Comparison of ENCODE assay signal across 9 cellular contexts in genomic region chr9:128249914-128250838, GRCh38. TPM values are rescaled to one million over a fixed set of nuclear protein-coding genes. Genes with fewer than 3 reads are reported as not detected.
DNase-seq lines count a peak whose midpoint lies in the region; ATAC-seq and TF ChIP-seq lines count a peak whose summit lies in the region.
"Had no signal": no experiment of that assay in that cellular context is flagged by ENCODE, and none has a peak within 500 bp of the region (broad histone marks: within the 10 kb centered on the region; RNA-seq: fewer than 3 reads in every experiment).

No MANE protein-coding gene starts in this region.

- DNase-seq in DMS153 (lab: John Stamatoyannopoulos, UW) (peak; percentile 78), activated B cell treated with CpG ODN at 0.5 μM for 24 hours (peak; percentile 99), breast epithelium (ENCODE audit: low spot score in 2 of 2) (peak; percentile 91 to 93), iPS-NIHi11 (ENCODE audit: low spot score) (peak; percentile 97), NCI-H1694 (lab: John Stamatoyannopoulos, UW) (no peak)
- DNase-seq in stimulated activated CD4-positive, alpha-beta T cell treated with anti-CD3 and anti-CD28 coated beads, Interleukin-1b, Interleukin-23, amount 100 ng/mL, for 24 hours (ENCODE audit: low read depth in 4 of 4, low spot score in 1 of 4), result peak; percentile 94 to 99 (median 97)

- H3K4me3 Mint-ChIP-seq in IgD-negative memory B cell (peak overlapping the region; percentile 84 to 94 (median 88)), activated B cell treated with CpG ODN at 0.5 μM for 24 hours (peak overlapping the region; percentile 83)

- H3K4me1 ChIP-seq in breast epithelium, result peaks cover 0 to 4% of the 10 kb centered on the region in 2 donors

- peak; percentile 69 for ATAC-seq in GM21447 (IDR thresholded peaks at IDR 0.05; ENCODE audit: unreplicated experiment)
- ATAC-seq in activated B cell treated with CpG ODN at 0.5 μM for 24 hours (ENCODE audit: low read depth), result peak; percentile 98

- peak overlapping the region in 2 of 3 donors; percentile 71 to 77 for H3K4me3 ChIP-seq in breast epithelium
- H3K4me3 ChIP-seq: SJSA1 had no signal

- H3K27me3 Mint-ChIP-seq in IgD-negative memory B cell, result peaks cover 12% of the 10 kb centered on the region
- peaks cover 1% of the 10 kb centered on the region for H3K27me3 Mint-ChIP-seq in activated B cell treated with CpG ODN at 0.5 μM for 24 hours

- CTCF ChIA-PET in activated B cell treated with CpG ODN at 0.5 μM for 24 hours (lab: Charles Lee), result interaction anchor here (0.7 to 1.7 kb wide), 3 partner anchors 9 to 112 kb away, joined by 3 to 4 read pairs (median 3); partner anchors contain the start of genes GOLGA2 and SWI5

- TF ChIP-seq CTCF in activated B cell treated with CpG ODN at 0.5 μM for 24 hours (IDR thresholded peaks at IDR 0.05) (no peak), breast epithelium (IDR thresholded peaks at IDR 0.05) (no peak)

- no peaks in the 10 kb centered on the region for H3K9me3 ChIP-seq in breast epithelium

- peaks cover 13 to 21% (median 20%) of the 10 kb centered on the region in 3 donors for H3K4me1 Mint-ChIP-seq in IgD-negative memory B cell
- H3K4me1 Mint-ChIP-seq in activated B cell treated with CpG ODN at 0.5 μM for 24 hours, result peaks cover 29% of the 10 kb centered on the region

- H3K36me3 Mint-ChIP-seq in IgD-negative memory B cell, result peaks cover 2% of the 10 kb centered on the region
- H3K36me3 Mint-ChIP-seq in activated B cell treated with CpG ODN at 0.5 μM for 24 hours (ENCODE audit: low read depth), result no peaks in the 10 kb centered on the region

- POLR2A ChIA-PET in activated B cell treated with CpG ODN at 0.5 μM for 24 hours (lab: Charles Lee), result interaction anchor here (0.5 to 1.8 kb wide), 11 partner anchors 9 to 928 kb away, joined by 3 to 29 read pairs (median 4); partner anchors contain the start of genes BBLN, CIZ1, GOLGA2 and IER5L

- H3K36me3 ChIP-seq in breast epithelium, result no peaks in the 10 kb centered on the region
- H3K36me3 ChIP-seq: SJSA1 had no signal

- H3K9me3 Mint-ChIP-seq in IgD-negative memory B cell (no peaks in the 10 kb centered on the region), activated B cell treated with CpG ODN at 0.5 μM for 24 hours (no peaks in the 10 kb centered on the region)

- TF ChIP-seq POLR2A in breast epithelium (IDR thresholded peaks at IDR 0.05), result no peak

- intact Hi-C loops in activated B cell treated with CpG ODN at 0.5 μM for 24 hours (cut with micrococcal nuclease), result loop anchor here (1.0 to 2.0 kb wide), 8 partner anchors 26 to 206 kb away; partner anchors contain the start of genes BBLN, COQ4, DNM1 and GOLGA2
- intact Hi-C loops in breast epithelium (cut with DNase I; ENCODE audit: low total_unique reads), result no loop called here

- H3K27ac Mint-ChIP-seq in IgD-negative memory B cell, result peak overlapping the region; percentile 76 to 94 (median 89)
- H3K27ac Mint-ChIP-seq in activated B cell treated with CpG ODN at 0.5 μM for 24 hours, result peak overlapping the region; percentile 79

- H3K27ac ChIP-seq in breast epithelium, result peak overlapping the region; percentile 57 to 70
- H3K27ac ChIP-seq: SJSA1 had no signal

- H3K27me3 ChIP-seq in breast epithelium, result no peaks in the 10 kb centered on the region
- H3K27me3 ChIP-seq: SJSA1 had no signal

RNA-seq across cellular contexts. Expression of gene GOLGA2, which starts 25.6 kb away (rescaled TPM):
- polyA plus RNA-seq in IgD-negative memory B cell, result 10.3 TPM
- total RNA-seq in activated B cell treated with CpG ODN at 0.5 μM for 24 hours, result 46.0 and 53.5 TPM in 2 replicates
- total RNA-seq in breast epithelium, result 100 to 1,000 TPM in 1 of 3 donors, 10 to 100 TPM in 2; 87.7 to 121 (median 97.5) TPM

RNA-seq across cellular contexts. Expression of gene SWI5, which starts 25.9 kb away (rescaled TPM):
- 25.4 TPM for polyA plus RNA-seq in IgD-negative memory B cell
- total RNA-seq in activated B cell treated with CpG ODN at 0.5 μM for 24 hours (7.2 and 10.4 TPM in 2 replicates), breast epithelium (10 to 100 TPM; 25.8 to 39.7 (median 31.4) TPM)

RNA-seq across cellular contexts. Expression of gene DNM1, which starts 47.0 kb away (rescaled TPM):
- 0.18 TPM for polyA plus RNA-seq in IgD-negative memory B cell
- total RNA-seq in activated B cell treated with CpG ODN at 0.5 μM for 24 hours (0.81 and 0.86 TPM in 2 replicates), breast epithelium (10 to 100 TPM; 11.3 to 36.0 (median 12.5) TPM)

RNA-seq across cellular contexts. Expression of gene CIZ1, which starts 58.8 kb away (rescaled TPM):
- 37.0 TPM for polyA plus RNA-seq in IgD-negative memory B cell
- total RNA-seq in activated B cell treated with CpG ODN at 0.5 μM for 24 hours, result 142 and 160 TPM in 2 replicates
- 10 to 100 TPM; 54.1 to 71.8 (median 58.4) TPM for total RNA-seq in breast epithelium
